ENCODE assay signal across 1 cellular context in genomic region chr2:177726853-177727465, GRCh38.
TF ChIP-seq lines count a peak whose summit lies in the region.

No MANE protein-coding gene starts in this region.

TF ChIP-seq in K562, 482 proteins besides CTCF, POLR2A, EP300 and RAD21 (continued from another document):
- TF ChIP-seq GABPA (tag; conservative IDR thresholded peaks at IDR 0.05; ENCODE audit: low read depth): 0 out of 2 replicates have a peak, but pooled peaks have one; percentile 24
- TF ChIP-seq ZFP36 (IDR thresholded peaks at IDR 0.05; ENCODE audit: low read depth, low read length, partially characterized antibody): no peak
- TF ChIP-seq RBBP5 (IDR thresholded peaks at IDR 0.05; ENCODE audit: borderline replicate concordance, insufficient read depth, low read length, poor library complexity, severe bottlenecking): no peak
- TF ChIP-seq CBFA2T3 (IDR thresholded peaks at IDR 0.05): peak; percentile 63
- TF ChIP-seq CBFA2T2 (conservative IDR thresholded peaks at IDR 0.05): peak; percentile 44; the same call in 1 of the 2 replicates
- TF ChIP-seq ELF2 (CRISPR knock-in tag; IDR thresholded peaks at IDR 0.05): peak; percentile 34; the same call in 1 of the 2 replicates
- no peak for TF ChIP-seq ZNF79 (CRISPR knock-in tag; IDR thresholded peaks at IDR 0.05; ENCODE audit: low read depth)
- no peak for TF ChIP-seq ZNF239 (CRISPR knock-in tag; IDR thresholded peaks at IDR 0.05)
- TF ChIP-seq MEF2D (tag; conservative IDR thresholded peaks at IDR 0.05; ENCODE audit: low read depth): no peak
